18 cellular contexts compared by ENCODE assay signal in the genomic region with DNA sequence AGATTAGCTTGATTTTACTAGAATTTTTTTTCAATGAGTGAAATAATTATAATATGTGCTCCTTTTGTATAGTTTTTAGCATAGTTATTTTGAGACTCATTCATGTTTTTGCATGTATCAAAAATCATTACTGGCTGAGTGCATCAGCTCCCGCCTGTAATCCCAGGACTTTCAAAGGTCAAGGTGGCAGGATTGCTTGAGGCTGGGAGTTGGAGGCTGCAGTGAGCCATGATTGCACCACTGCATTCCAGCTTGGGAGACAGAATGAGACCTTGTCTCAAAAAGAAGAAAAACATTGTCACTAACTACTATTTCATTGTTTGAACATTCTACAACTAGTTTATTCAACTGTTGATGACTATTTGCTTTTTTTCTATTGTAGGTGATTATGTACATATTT.
"Had no signal": no experiment of that assay in that cellular context is flagged by ENCODE, and none has a peak within 500 bp of the region (broad histone marks: within the 10 kb centered on the region; RNA-seq: fewer than 3 reads in every experiment).

No MANE protein-coding gene starts in this region.

- DNase-seq: cortex of kidney; dorsolateral prefrontal cortex; effector CD8-positive, alpha-beta T cell; immature natural killer cell; left colon; left ventricle myocardium superior; naive thymus-derived CD4-positive, alpha-beta T cell; nephron progenitor cell; psoas muscle; sigmoid colon; small intestine; stimulated activated CD4-positive, alpha-beta T cell treated with anti-CD3 and anti-CD28 coated beads, Interleukin-12 subunit alpha, Interleukin-12 subunit beta, amount 100 ng/mL, for 4 hours; stimulated activated CD4-positive, alpha-beta T cell treated with anti-CD3 and anti-CD28 coated beads, Interleukin-2, amount 100 ng/mL, for 48 hours; stimulated activated naive CD4-positive, alpha-beta T cell treated with Interleukin-2 at 50 U/mL for 16 hours; thyroid gland had no signal

- H3K36me3 ChIP-seq: right atrium auricular region, sigmoid colon, suprapubic skin, thyroid gland had no signal

- H3K27ac ChIP-seq: dorsolateral prefrontal cortex, psoas muscle, right atrium auricular region, sigmoid colon, suprapubic skin, thyroid gland had no signal

- H3K27me3 ChIP-seq: dorsolateral prefrontal cortex, right atrium auricular region, sigmoid colon, suprapubic skin, thyroid gland had no signal

- H3K4me3 ChIP-seq: dorsolateral prefrontal cortex, lung, psoas muscle, right atrium auricular region, sigmoid colon, suprapubic skin, thyroid gland had no signal
